Comparison of ENCODE assay signal across 9 cellular contexts in genomic region chr3:42683875-42684593, GRCh38. TPM values are rescaled to one million over a fixed set of nuclear protein-coding genes. Genes with fewer than 3 reads are reported as not detected.
A peak's percentile ranks its signal among the peaks of the same experiment; 100 is the strongest.
DNase-seq lines count a peak whose midpoint lies in the region; ATAC-seq and TF ChIP-seq lines count a peak whose summit lies in the region.
"Had no signal": no experiment of that assay in that cellular context is flagged by ENCODE, and none has a peak within 500 bp of the region (broad histone marks: within the 10 kb centered on the region; RNA-seq: fewer than 3 reads in every experiment).

No MANE protein-coding gene starts in this region.

- CTCF ChIA-PET in SK-N-SH (lab: Yijun Ruan, JAX) = interaction anchor here (0.7 kb wide), 1 partner anchor 426 kb away, joined by 3 read pairs; no protein-coding TSS in a partner anchor

- no peak overlapping the region for H3K27ac ChIP-seq in SK-N-SH (ENCODE audit: low read depth in 2 of 2, low read length in 1 of 2)
- H3K27ac ChIP-seq in testis = no peak overlapping the region

- H2AFZ ChIP-seq in SK-N-SH (ENCODE audit: low read depth) = no peak overlapping the region

- 62% methylated on average over 9 of the region's 10 CpGs for whole genome bisulfite sequencing in SK-N-SH (ENCODE audit: low lambda C conversion rate)
- 65% methylated on average over 9 to 10 of the region's 10 CpGs for WGBS in testis, 2 donors

- H3K27me3 ChIP-seq in SK-N-SH (ENCODE audit: insufficient read depth) (peaks cover 19% of the 10 kb centered on the region; the same call in 1 of the 2 replicates), testis (no peaks in the 10 kb centered on the region)

- TF ChIP-seq CTCF in SK-N-SH (IDR thresholded peaks at IDR 0.05) (no peak), testis (IDR thresholded peaks at IDR 0.05) (no peak)

- no peaks in the 10 kb centered on the region for H3K79me2 ChIP-seq in SK-N-SH (ENCODE audit: insufficient read depth)

- no peak for TF ChIP-seq POLR2A in testis (IDR thresholded peaks at IDR 0.05)

- TF ChIP-seq RAD21 in SK-N-SH (IDR thresholded peaks at IDR 0.05; ENCODE audit: low read length) = no peak

- intact Hi-C loops in testis (cut with DNase I; ENCODE audit: low total_unique reads) = no loop called here

- TF ChIP-seq EP300 in SK-N-SH (IDR thresholded peaks at IDR 0.05; ENCODE audit: borderline replicate concordance in 1 of 2, low read depth in 1 of 2, low read length in 1 of 2) = no peak

- H3K9me2 ChIP-seq in SK-N-SH = no peaks in the 10 kb centered on the region

- H3F3A ChIP-seq in SK-N-SH (replicated peaks; ENCODE audit: insufficient read depth) = no peaks in the 10 kb centered on the region

- H3K4me2 ChIP-seq in SK-N-SH = no peak overlapping the region

- peak; percentile 96 for ATAC-seq in esophagus mucosa

- H3K36me3 ChIP-seq in SK-N-SH (replicated peaks in 1 of 2; ENCODE audit: control insufficient read depth in 1 of 2, insufficient read depth in 2 of 2, low read length in 1 of 2) (no peaks in the 10 kb centered on the region), testis (ENCODE audit: low read depth, missing control alignments) (no peaks in the 10 kb centered on the region)

- POLR2A ChIA-PET in SK-N-SH (lab: Yijun Ruan, JAX) = no interaction called here

- H3K4me1 ChIP-seq in SK-N-SH (ENCODE audit: control insufficient read depth in 1 of 2, insufficient read depth in 2 of 2, low read depth in 1 of 2, low read length in 1 of 2) (no peaks in the 10 kb centered on the region; a peak in 1 of 4 replicates), testis (peaks cover 4% of the 10 kb centered on the region)

- no peak overlapping the region for H3K4me3 ChIP-seq in SK-N-SH (ENCODE audit: low read depth in 2 of 2, low read length in 1 of 2)
- no peak overlapping the region for H3K4me3 ChIP-seq in testis

- H4K20me1 ChIP-seq in SK-N-SH (ENCODE audit: insufficient read depth) = no peaks in the 10 kb centered on the region

- H3K9ac ChIP-seq in SK-N-SH = no peak overlapping the region

- DNase-seq in DMS53 (lab: John Stamatoyannopoulos, UW) (peak; percentile 51), DMS53 treated with DMSO at 0.1 percent for 48 hours (lab: John Stamatoyannopoulos, UW; ENCODE audit: unreplicated experiment) (no peak), SK-N-SH (no peak), nucleus accumbens (lab: John Stamatoyannopoulos, UW) (peak in 47 of 56 donors; percentile 27 to 87 (median 70)), NCI-H1436 treated with DMSO at 0.1 percent for 48 hours (lab: John Stamatoyannopoulos, UW) (no peak), testis (no peak), NCI-H774 (lab: John Stamatoyannopoulos, UW) (no peak)

- H3K9me3 ChIP-seq in SK-N-SH = no peaks in the 10 kb centered on the region
- H3K9me3 ChIP-seq in testis = no peaks in the 10 kb centered on the region

TF ChIP-seq in SK-N-SH, 30 proteins besides CTCF, POLR2A, EP300 and RAD21:
- TF ChIP-seq SIN3A (IDR thresholded peaks at IDR 0.05; ENCODE audit: borderline replicate concordance, low read depth, low read length) = no peak
- peak; percentile 32; the same call in 1 of the 2 replicates for TF ChIP-seq FOSL2 (IDR thresholded peaks at IDR 0.05; ENCODE audit: borderline replicate concordance, low read depth)
TF ChIP-seq in SK-N-SH: peak in this region for 1.

RNA-seq across cellular contexts. Expression of gene KLHL40, which starts 1.3 kb away (rescaled TPM):
- polyA plus RNA-seq in SK-N-SH (2012; rRNA removed) (not detected in 2 replicates), testis (ENCODE audit: insufficient read depth, low read depth, low replicate concordance) (3.2 TPM)
- not detected in 2 replicates for polyA plus RNA-seq in SK-N-SH (2012; cell fraction: cytosol; rRNA removed)
- polyA plus RNA-seq in SK-N-SH (2012; cell fraction: nucleus; rRNA removed) = not detected in 2 replicates
- total RNA-seq in esophagus mucosa (not detected), testis (1 to 10 TPM in 1 of 2 donors, under 1 TPM in 1; 0.62 to 3.1 TPM)
- total RNA-seq: neural crest cell had no signal

RNA-seq across cellular contexts. Expression of gene HHATL, which starts 18.6 kb away (rescaled TPM):
- polyA plus RNA-seq in SK-N-SH (2012; rRNA removed) = not detected in 2 replicates
- not detected in 2 replicates for polyA plus RNA-seq in SK-N-SH (2012; cell fraction: cytosol; rRNA removed)
- polyA plus RNA-seq in SK-N-SH (2012; cell fraction: nucleus; rRNA removed) = 0.09 TPM in 1 of 2 replicates, not detected in the other
- total RNA-seq in esophagus mucosa = not detected
- 1 to 10 TPM; 6.4 to 7.2 TPM for total RNA-seq in testis
- polyA plus RNA-seq in testis (ENCODE audit: insufficient read depth, low read depth, low replicate concordance) = 6.1 TPM
- total RNA-seq: neural crest cell had no signal

RNA-seq across cellular contexts. Expression of gene ZBTB47, which starts 30.5 kb away (rescaled TPM):
- polyA plus RNA-seq in SK-N-SH (2012; rRNA removed) (9.9 and 13.0 TPM in 2 replicates), testis (ENCODE audit: insufficient read depth, low read depth, low replicate concordance) (18.1 TPM)
- 4.3 and 7.4 TPM in 2 replicates for polyA plus RNA-seq in SK-N-SH (2012; cell fraction: cytosol; rRNA removed)
- polyA plus RNA-seq in SK-N-SH (2012; cell fraction: nucleus; rRNA removed) = 18.6 and 21.5 TPM in 2 replicates
- total RNA-seq in esophagus mucosa (3.7 TPM), testis (10 to 100 TPM; 16.7 to 22.8 TPM)

Comparison
In these comparisons a context has a peak if more than half of its experiments do, and no peak if none do; other contexts are left out.
1. DNase-seq: peak in DMS53 (single experiment) and nucleus accumbens (47 of 56); none in DMS53 treated with DMSO at 0.1 percent for 48 hours (single experiment), SK-N-SH (single experiment), NCI-H1436 treated with DMSO at 0.1 percent for 48 hours (single experiment), testis (single experiment) and NCI-H774 (single experiment).